37 cellular contexts compared by ENCODE assay signal in genomic region chr6:158988477-158988876, GRCh38. TPM values are rescaled to one million over a fixed set of nuclear protein-coding genes. Genes with fewer than 3 reads are reported as not detected.
"Had no signal": no experiment of that assay in that cellular context is flagged by ENCODE, and none has a peak within 500 bp of the region (broad histone marks: within the 10 kb centered on the region; RNA-seq: fewer than 3 reads in every experiment).

No MANE protein-coding gene starts in this region.

- H3K27me3 ChIP-seq: MG63 had no signal

- H3K27ac ChIP-seq: KMS-11 had no signal

- H3K9ac ChIP-seq: KMS-11 had no signal

- H3K4me3 ChIP-seq: MG63 had no signal

- H3K9me3 ChIP-seq: MG63 had no signal

- H3K4me2 ChIP-seq: KMS-11 had no signal

- DNase-seq: Karpas-422, Kasumi-1, MG63, MM.1S, MV-4-11, NCI-H1048, NCI-H1092, NCI-H1092 treated with DMSO at 0.1 percent for 48 hours, NCI-H1105, NCI-H1105 treated with DMSO at 0.1 percent for 48 hours, NCI-H1417, NCI-H1417 treated with DMSO at 0.1 percent for 48 hours, NCI-H1436, NCI-H1436 treated with DMSO at 0.1 percent for 48 hours, NCI-H146, NCI-H1694, NCI-H1694 treated with DMSO at 0.1 percent for 48 hours, NCI-H187, NCI-H187 treated with DMSO at 0.1 percent for 48 hours, NCI-H1930, NCI-H2029, NCI-H2029 treated with DMSO at 0.1 percent for 48 hours, NCI-H2081, NCI-H2081 treated with DMSO at 0.1 percent for 48 hours, NCI-H2107, NCI-H2171, NCI-H2171 treated with DMSO at 0.1 percent for 48 hours, NCI-H2227 treated with DMSO at 0.1 percent for 48 hours, NCI-H226, NCI-H345, NCI-H446, NCI-H446 treated with DMSO at 0.1 percent for 48 hours, NCI-H510A had no signal

RNA-seq across cellular contexts. Expression of gene TAGAP, which starts 56.3 kb away (rescaled TPM):
- total RNA-seq: LHCN-M2, MCF 10A, NCI-H460 had no signal
